ENCODE assay signal across 7 cellular contexts in genomic region chr9:94322342-94322940, GRCh38. TPM values are rescaled to one million over a fixed set of nuclear protein-coding genes. Genes with fewer than 3 reads are reported as not detected.
"Had no signal": no experiment of that assay in that cellular context is flagged by ENCODE, and none has a peak within 500 bp of the region (broad histone marks: within the 10 kb centered on the region; RNA-seq: fewer than 3 reads in every experiment).

No MANE protein-coding gene starts in this region.

RNA-seq across cellular contexts. Expression of gene NUTM2F, which starts 6.0 kb away (rescaled TPM):
- total RNA-seq: LHCN-M2, MCF 10A, NCI-H460, PC-9, RPMI7951, SJCRH30, SK-MEL-5 had no signal
